ENCODE assay signal across 13 cellular contexts in the genomic region with DNA sequence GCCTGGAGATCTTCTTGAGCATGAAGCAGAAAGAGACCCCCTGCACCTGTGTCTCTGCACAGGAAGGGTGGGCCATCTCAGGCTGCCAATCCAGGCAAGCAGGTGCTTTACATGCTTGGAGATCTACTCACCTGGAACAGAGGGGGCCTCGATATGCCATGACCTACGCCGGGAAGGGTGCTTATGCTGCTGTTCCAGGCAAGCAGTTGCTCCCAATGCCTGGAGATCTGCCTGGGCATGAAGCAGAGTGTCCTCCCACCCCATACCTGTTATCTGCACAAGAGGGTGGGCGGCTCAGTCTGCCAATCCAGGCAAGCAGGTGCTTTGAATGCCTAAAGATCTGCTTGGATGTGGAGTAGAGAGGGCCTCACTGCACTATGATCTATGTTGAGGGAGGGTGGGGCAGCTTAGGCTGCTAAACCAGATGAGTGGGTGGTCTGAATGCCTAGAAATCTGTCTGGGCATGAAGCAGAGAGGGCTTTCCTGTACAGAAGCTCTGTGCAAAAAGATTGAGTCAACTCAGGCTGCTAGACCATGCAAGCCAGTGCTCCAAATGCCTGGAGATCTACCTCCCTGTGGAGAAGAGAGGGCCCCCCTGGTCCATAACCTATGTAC.
"Had no signal": no experiment of that assay in that cellular context is flagged by ENCODE, and none has a peak within 500 bp of the region (broad histone marks: within the 10 kb centered on the region; RNA-seq: fewer than 3 reads in every experiment).

No MANE protein-coding gene starts in this region.

- H3K4me1 ChIP-seq: foreskin keratinocyte, heart left ventricle, pancreas, psoas muscle, right lobe of liver, suprapubic skin, thyroid gland had no signal

- FAIRE-seq: pancreas had no signal

- H3K36me3 ChIP-seq: cardiac muscle cell, heart left ventricle, pancreas, right lobe of liver, suprapubic skin, thyroid gland had no signal

- H3K27me3 ChIP-seq: cardiac muscle cell, foreskin keratinocyte, heart left ventricle, pancreas, right lobe of liver, suprapubic skin, thyroid gland had no signal

- H3K4me3 ChIP-seq: cardiac muscle cell, heart left ventricle, pancreas, psoas muscle, right lobe of liver, suprapubic skin, thyroid gland had no signal

- H3K9me3 ChIP-seq: heart left ventricle, pancreas, psoas muscle, right lobe of liver, suprapubic skin, thyroid gland had no signal

- H3K27ac ChIP-seq: cardiac muscle cell, foreskin keratinocyte, heart left ventricle, pancreas, psoas muscle, right lobe of liver, suprapubic skin, thyroid gland had no signal

- DNase-seq: hippocampal formation; natural killer cell; occipital lobe; retina; stimulated activated CD4-positive, alpha-beta T cell treated with anti-CD3 and anti-CD28 coated beads, Interleukin-4, amount 100 ng/mL, for 24 hours had no signal
